8 cellular contexts compared by ENCODE assay signal in the genomic region with DNA sequence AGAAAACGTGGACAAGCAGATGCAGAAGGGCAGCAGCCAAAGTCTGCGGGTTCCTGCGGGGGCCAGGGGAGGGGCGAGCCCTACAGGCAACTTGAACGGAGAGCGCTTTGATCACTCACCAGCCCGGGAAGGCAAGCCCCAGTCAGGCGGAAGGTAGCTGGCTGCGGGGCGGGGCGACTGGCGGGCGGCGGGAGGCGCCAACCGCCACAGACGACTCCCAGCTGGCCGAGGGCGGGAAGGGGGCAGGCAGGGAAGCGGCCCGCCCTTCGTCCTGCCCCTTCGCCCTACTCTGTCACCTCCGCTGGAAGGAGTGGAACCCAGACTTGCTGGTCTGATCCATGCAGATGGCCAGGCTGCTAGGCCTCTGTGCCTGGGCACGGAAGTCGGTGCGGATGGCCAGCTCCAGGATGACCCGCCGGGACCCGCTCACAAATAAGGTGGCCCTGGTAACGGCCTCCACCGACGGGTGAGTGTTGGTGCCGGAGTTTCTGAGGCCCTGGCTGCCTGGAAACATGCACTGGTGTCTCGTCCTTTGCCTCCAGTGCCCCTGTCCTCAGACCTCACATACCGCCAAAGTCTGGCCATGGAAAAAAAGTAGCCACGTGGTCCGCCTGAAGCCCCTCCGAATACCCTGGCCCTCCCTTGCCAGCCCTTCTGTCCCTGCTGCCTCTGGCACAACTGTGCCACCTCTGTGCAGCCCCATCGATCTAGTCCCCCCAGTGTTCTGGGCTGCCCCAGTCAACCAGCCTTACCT. TPM values are rescaled to one million over a fixed set of nuclear protein-coding genes. Genes with fewer than 3 reads are reported as not detected.
DNase-seq lines count a peak whose midpoint lies in the region; ATAC-seq and TF ChIP-seq lines count a peak whose summit lies in the region.
"Not testable (repeated sequence)": the region's sequence is repeated elsewhere in the genome, so short reads cannot be mapped to it uniquely, and the experiment has no call there.

A gene (plus strand): TSS at position 320 of the 754 bp plus-strand sequence. CDS start 19 bp downstream, at position 339.

- ATAC-seq in GM21515 (IDR thresholded peaks at IDR 0.05; ENCODE audit: unreplicated experiment) (peak; percentile 83), natural killer cell (peak; percentile 90 to 96 (median 94))

- DNase-seq in DMS53 treated with DMSO at 0.1 percent for 48 hours (lab: John Stamatoyannopoulos, UW; ENCODE audit: unreplicated experiment) (peak; percentile 46), HPDE6-E6E7 (ENCODE audit: extremely low spot score) (peak; percentile 46), SHP77 (lab: John Stamatoyannopoulos, UW) (peak; percentile 90 to 94), fibroblast of peridontal ligament (ENCODE audit: extremely low read depth) (peak; percentile 45), natural killer cell (peak; percentile 60)
- peak; percentile 66 for DNase-seq in activated T-helper 9 cell treated with anti-CD3 and anti-CD28 coated beads, Interleukin-2, amount 50 U/mL, for 16 hours (ENCODE audit: low read depth)
- DNase-seq in stimulated activated CD8-positive, alpha-beta memory T cell treated with anti-CD3 and anti-CD28 coated beads, Interleukin-7, amount 100 ng/mL, for 24 hours (ENCODE audit: low read depth) = peak; percentile 57

- peak within 1 kb of the TSS; percentile 80 to 86 for H3K27ac Mint-ChIP-seq in natural killer cell

- peak within 1 kb of the TSS; percentile 88 for H3K4me3 Mint-ChIP-seq in natural killer cell

- intact Hi-C loops in natural killer cell (cut with micrococcal nuclease) = not testable (repeated sequence)

- not testable (repeated sequence) for H3K27me3 Mint-ChIP-seq in natural killer cell (ENCODE audit: low read depth in 2 of 2)

- TF ChIP-seq CTCF in natural killer cell (IDR thresholded peaks at IDR 0.05) = not testable (repeated sequence)

- H3K36me3 Mint-ChIP-seq in natural killer cell = not testable (repeated sequence)

- H3K9me3 Mint-ChIP-seq in natural killer cell = not testable (repeated sequence)

- H3K4me1 Mint-ChIP-seq in natural killer cell = peaks cover 15 to 19% of the 10 kb centered on the region in 2 donors

RNA-seq across cellular contexts. Expression of the gene that starts here (rescaled TPM):
- 10 to 100 TPM in 1 of 3 donors, 1 to 10 TPM in 2; 8.6 to 12.4 (median 9.7) TPM for total RNA-seq in natural killer cell

Comparison
In these comparisons a context has a peak if more than half of its experiments do, and no peak if none do; other contexts are left out.
1. Peak in every context shown above with its lines: DNase-seq and ATAC-seq.